In the genomic region with DNA sequence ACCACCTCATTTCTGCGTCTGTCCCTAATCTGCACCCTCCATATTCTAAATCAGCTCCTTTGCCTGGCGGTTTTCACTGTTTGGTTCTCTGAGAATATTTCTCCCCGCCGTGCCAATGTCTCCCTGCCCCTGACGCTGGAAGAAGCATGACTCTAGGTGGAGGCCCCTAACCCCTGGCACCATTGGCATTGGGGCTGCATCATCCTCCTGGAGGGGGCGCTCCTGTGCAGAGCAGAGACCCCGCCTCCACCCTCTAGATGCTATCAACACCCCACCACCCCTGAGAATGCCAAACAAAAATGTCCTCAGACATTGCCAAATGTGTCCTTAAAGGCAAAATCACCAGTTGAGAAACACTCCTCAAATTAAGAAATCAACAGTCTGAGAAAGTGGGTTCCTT, we compare ENCODE assay signal across 32 cellular contexts. TPM values are rescaled to one million over a fixed set of nuclear protein-coding genes. Genes with fewer than 3 reads are reported as not detected.
"Had no signal": no experiment of that assay in that cellular context is flagged by ENCODE, and none has a peak within 500 bp of the region (broad histone marks: within the 10 kb centered on the region; RNA-seq: fewer than 3 reads in every experiment).

No MANE protein-coding gene starts in this region.

- H3K4me2 ChIP-seq: hepatocyte had no signal

- H3K27me3 Mint-ChIP-seq: activated CD8-positive, alpha-beta memory T cell treated with anti-CD3 and anti-CD28 coated beads, Interleukin-2, amount 10 ng/mL, durations not matched to agents 7 days and 5 days had no signal

- H3K36me3 Mint-ChIP-seq: activated CD8-positive, alpha-beta memory T cell treated with anti-CD3 and anti-CD28 coated beads, Interleukin-2, amount 10 ng/mL, durations not matched to agents 7 days and 5 days; activated naive CD4-positive, alpha-beta T cell treated with anti-CD3 and anti-CD28 coated beads, Interleukin-2, amount 50 U/mL, for 24 hours; immature natural killer cell; naive thymus-derived CD4-positive, alpha-beta T cell had no signal

- DNase-seq: activated CD4-positive, alpha-beta T cell treated with anti-CD3 and anti-CD28 coated beads for 1 hour; activated CD8-positive, alpha-beta memory T cell treated with anti-CD3 and anti-CD28 coated beads, Interleukin-2, amount 10 ng/mL, durations not matched to agents 7 days and 5 days; activated CD8-positive, alpha-beta T cell treated with anti-CD3 and anti-CD28 coated beads, Interleukin-2, amount 10 ng/mL, durations not matched to agents 7 days and 5 days; activated T-cell treated with anti-CD3 and anti-CD28 coated beads, Interleukin-2, amount 50 U/mL, for 48 hours; anterior cingulate cortex; body of pancreas; dermis blood vessel endothelial cell; effector CD4-positive, alpha-beta T cell; esophagus squamous epithelium; immature natural killer cell; kidney; left colon; mammary epithelial cell; midbrain; naive thymus-derived CD4-positive, alpha-beta T cell; occipital lobe; spleen; stimulated activated naive CD4-positive, alpha-beta T cell; T-helper 2 cell had no signal

- H3K9ac ChIP-seq: parathyroid adenoma had no signal

- H3K27ac Mint-ChIP-seq: activated CD8-positive, alpha-beta memory T cell treated with anti-CD3 and anti-CD28 coated beads, Interleukin-2, amount 10 ng/mL, durations not matched to agents 7 days and 5 days; activated CD8-positive, alpha-beta T cell treated with anti-CD3 and anti-CD28 coated beads, Interleukin-2, amount 10 ng/mL, durations not matched to agents 7 days and 5 days; activated T-helper 2 cell treated with anti-CD3 and anti-CD28 coated beads, Interferon-gamma antibody, Interleukin-2, Interleukin-4, amounts not matched to agents 10 μg/mL and 5 μg/mL and 100 μg/mL, durations not matched to agents 14 hours and 24 hours and 36 hours; immature natural killer cell; naive thymus-derived CD4-positive, alpha-beta T cell had no signal

- H3K27ac ChIP-seq: body of pancreas, epithelial cell of prostate, esophagus squamous epithelium, hepatocyte, parathyroid adenoma, right atrium auricular region, spleen, tibial nerve had no signal

- H3K9me3 Mint-ChIP-seq: activated naive CD4-positive, alpha-beta T cell treated with anti-CD3 and anti-CD28 coated beads, Interleukin-2, amount 50 U/mL, for 24 hours; activated T-helper 2 cell treated with anti-CD3 and anti-CD28 coated beads, Interferon-gamma antibody, Interleukin-2, Interleukin-4, amounts not matched to agents 10 μg/mL and 5 μg/mL and 100 μg/mL, durations not matched to agents 14 hours and 24 hours and 36 hours; immature natural killer cell had no signal

- H3K4me1 ChIP-seq: body of pancreas, esophagus squamous epithelium, parathyroid adenoma, right atrium auricular region, spleen, tibial nerve had no signal

- H3K9me3 ChIP-seq: body of pancreas, esophagus squamous epithelium, right atrium auricular region, spleen, tibial nerve had no signal

- H3K4me1 Mint-ChIP-seq: activated CD8-positive, alpha-beta memory T cell treated with anti-CD3 and anti-CD28 coated beads, Interleukin-2, amount 10 ng/mL, durations not matched to agents 7 days and 5 days; activated naive CD4-positive, alpha-beta T cell treated with anti-CD3 and anti-CD28 coated beads, Interleukin-2, amount 50 U/mL, for 24 hours; immature natural killer cell had no signal

- H3K27me3 ChIP-seq: body of pancreas, hepatocyte, right atrium auricular region, tibial nerve had no signal

- H3K4me3 ChIP-seq: body of pancreas, esophagus squamous epithelium, hepatocyte, right atrium auricular region, spleen, tibial nerve had no signal

- H3K4me3 Mint-ChIP-seq: activated CD8-positive, alpha-beta memory T cell treated with anti-CD3 and anti-CD28 coated beads, Interleukin-2, amount 10 ng/mL, durations not matched to agents 7 days and 5 days; activated CD8-positive, alpha-beta T cell treated with anti-CD3 and anti-CD28 coated beads, Interleukin-2, amount 10 ng/mL, durations not matched to agents 7 days and 5 days; activated naive CD4-positive, alpha-beta T cell treated with anti-CD3 and anti-CD28 coated beads, Interleukin-2, amount 50 U/mL, for 24 hours; immature natural killer cell; naive thymus-derived CD4-positive, alpha-beta T cell had no signal

- H3K79me2 ChIP-seq: hepatocyte, parathyroid adenoma had no signal

- ATAC-seq: activated CD8-positive, alpha-beta memory T cell treated with anti-CD3 and anti-CD28 coated beads, Interleukin-2, amount 10 ng/mL, durations not matched to agents 7 days and 5 days; activated CD8-positive, alpha-beta T cell treated with anti-CD3 and anti-CD28 coated beads, Interleukin-2, amount 10 ng/mL, durations not matched to agents 7 days and 5 days; body of pancreas; left colon; naive thymus-derived CD4-positive, alpha-beta T cell had no signal

- H3K36me3 ChIP-seq: esophagus squamous epithelium, right atrium auricular region, spleen, tibial nerve had no signal

RNA-seq across cellular contexts. Expression of gene ZSCAN5B, which starts 6.5 kb away (rescaled TPM):
- total RNA-seq: activated CD8-positive, alpha-beta memory T cell treated with anti-CD3 and anti-CD28 coated beads, Interleukin-2, amount 10 ng/mL, durations not matched to agents 7 days and 5 days; activated CD8-positive, alpha-beta T cell treated with anti-CD3 and anti-CD28 coated beads, Interleukin-2, amount 10 ng/mL, durations not matched to agents 7 days and 5 days; activated T-helper 2 cell treated with anti-CD3 and anti-CD28 coated beads, Interferon-gamma antibody, Interleukin-2, Interleukin-4, amounts not matched to agents 10 μg/mL and 5 μg/mL and 100 μg/mL, durations not matched to agents 14 hours and 24 hours and 36 hours; body of pancreas; dermis blood vessel endothelial cell; esophagus squamous epithelium; frontal cortex; hepatocyte; kidney; left colon; mammary epithelial cell; naive thymus-derived CD4-positive, alpha-beta T cell; occipital lobe; pulmonary artery endothelial cell; right atrium auricular region; spleen; temporal lobe; tibial nerve; ureter had no signal
- polyA plus RNA-seq: hepatocyte; immature natural killer cell; liver; mammary epithelial cell; naive thymus-derived CD4-positive, alpha-beta T cell had no signal

RNA-seq across cellular contexts. Expression of gene ZSCAN5C, which starts 11.0 kb away (rescaled TPM):
- total RNA-seq: activated CD8-positive, alpha-beta memory T cell treated with anti-CD3 and anti-CD28 coated beads, Interleukin-2, amount 10 ng/mL, durations not matched to agents 7 days and 5 days; activated CD8-positive, alpha-beta T cell treated with anti-CD3 and anti-CD28 coated beads, Interleukin-2, amount 10 ng/mL, durations not matched to agents 7 days and 5 days; activated T-helper 2 cell treated with anti-CD3 and anti-CD28 coated beads, Interferon-gamma antibody, Interleukin-2, Interleukin-4, amounts not matched to agents 10 μg/mL and 5 μg/mL and 100 μg/mL, durations not matched to agents 14 hours and 24 hours and 36 hours; body of pancreas; dermis blood vessel endothelial cell; esophagus squamous epithelium; frontal cortex; hepatocyte; kidney; left colon; liver; mammary epithelial cell; naive thymus-derived CD4-positive, alpha-beta T cell; occipital lobe; pulmonary artery endothelial cell; right atrium auricular region; spleen; temporal lobe; tibial nerve; ureter had no signal
- polyA plus RNA-seq: hepatocyte; immature natural killer cell; liver; mammary epithelial cell; naive thymus-derived CD4-positive, alpha-beta T cell; neural cell; spleen had no signal

RNA-seq across cellular contexts. Expression of gene GALP, which starts 15.3 kb away (rescaled TPM):
- total RNA-seq: activated CD8-positive, alpha-beta memory T cell treated with anti-CD3 and anti-CD28 coated beads, Interleukin-2, amount 10 ng/mL, durations not matched to agents 7 days and 5 days; activated CD8-positive, alpha-beta T cell treated with anti-CD3 and anti-CD28 coated beads, Interleukin-2, amount 10 ng/mL, durations not matched to agents 7 days and 5 days; activated T-helper 2 cell treated with anti-CD3 and anti-CD28 coated beads, Interferon-gamma antibody, Interleukin-2, Interleukin-4, amounts not matched to agents 10 μg/mL and 5 μg/mL and 100 μg/mL, durations not matched to agents 14 hours and 24 hours and 36 hours; body of pancreas; dermis blood vessel endothelial cell; esophagus squamous epithelium; hepatocyte; kidney; left colon; liver; mammary epithelial cell; naive thymus-derived CD4-positive, alpha-beta T cell; occipital lobe; pulmonary artery endothelial cell; right atrium auricular region; spleen; tibial nerve; ureter had no signal
- polyA plus RNA-seq: hepatocyte; immature natural killer cell; mammary epithelial cell; naive thymus-derived CD4-positive, alpha-beta T cell; neural cell; spleen had no signal
